ENCODE assay signal across 15 cellular contexts in genomic region chr2:38648107-38648761, GRCh38. TPM values are rescaled to one million over a fixed set of nuclear protein-coding genes. Genes with fewer than 3 reads are reported as not detected.
DNase-seq lines count a peak whose midpoint lies in the region; ATAC-seq and TF ChIP-seq lines count a peak whose summit lies in the region.
"Had no signal": no experiment of that assay in that cellular context is flagged by ENCODE, and none has a peak within 500 bp of the region (broad histone marks: within the 10 kb centered on the region; RNA-seq: fewer than 3 reads in every experiment).

No MANE protein-coding gene starts in this region.

- no peaks in the 10 kb centered on the region for H3K79me1 ChIP-seq in mesendoderm (ENCODE audit: low read length)

- DNase-seq in activated naive CD8-positive, alpha-beta T cell treated with anti-CD3 and anti-CD28 coated beads, Interleukin-2, amount 10 ng/mL, durations not matched to agents 7 days and 5 days = no peak
- DNase-seq in activated naive CD8-positive, alpha-beta T cell treated with anti-CD3 and anti-CD28 coated beads, Interleukin-2, amount 50 U/mL, for 24 hours = no peak
- peak; percentile 48 for DNase-seq in NOMO-1 treated with dmso at 0.1 percent for 144 hours (lab: John Stamatoyannopoulos, UW; ENCODE audit: unreplicated experiment)
- peak; percentile 90 for DNase-seq in amniotic epithelial cell (ENCODE audit: low read depth)
- no peak for DNase-seq in NCI-H748 treated with DMSO at 0.1 percent for 48 hours (lab: John Stamatoyannopoulos, UW)
- no peak for DNase-seq in mesendoderm
- DNase-seq in colonic mucosa = no peak
- DNase-seq: anterior cingulate cortex; dorsolateral prefrontal cortex; Kasumi-1; stimulated activated CD4-positive, alpha-beta T cell treated with anti-CD3 and anti-CD28 coated beads, Interleukin-4, amount 100 ng/mL, for 4 hours had no signal

- TF ChIP-seq CTCF in colonic mucosa (IDR thresholded peaks at IDR 0.05) = no peak

- ATAC-seq in activated naive CD8-positive, alpha-beta T cell treated with anti-CD3 and anti-CD28 coated beads, Interleukin-2, amount 10 ng/mL, durations not matched to agents 7 days and 5 days (ENCODE audit: low read depth) = no peak
- no peak for ATAC-seq in activated naive CD8-positive, alpha-beta T cell treated with anti-CD3 and anti-CD28 coated beads, Interleukin-2, amount 50 U/mL, for 24 hours
- no peak for ATAC-seq in HG03457 (IDR thresholded peaks at IDR 0.05; ENCODE audit: unreplicated experiment)

- H3K27ac Mint-ChIP-seq in activated naive CD8-positive, alpha-beta T cell treated with anti-CD3 and anti-CD28 coated beads, Interleukin-2, amount 10 ng/mL, durations not matched to agents 7 days and 5 days = peak overlapping the region; percentile 74
- H3K27ac Mint-ChIP-seq in activated naive CD8-positive, alpha-beta T cell treated with anti-CD3 and anti-CD28 coated beads, Interleukin-2, amount 50 U/mL, for 24 hours = no peak overlapping the region
- H3K27ac Mint-ChIP-seq: stimulated activated naive CD8-positive, alpha-beta T cell treated with anti-CD3 and anti-CD28 coated beads, Interleukin-15, Interleukin-2, amounts not matched to agents 100 ng/mL and 50 ng/mL, for 24 hours had no signal

- H3K27ac ChIP-seq in mesendoderm (ENCODE audit: low read depth, low read length) (no peak overlapping the region), colonic mucosa (no peak overlapping the region)
- H3K27ac ChIP-seq: dorsolateral prefrontal cortex, gastrocnemius medialis, RWPE1 had no signal

- no peaks in the 10 kb centered on the region for H3K4me1 ChIP-seq in mesendoderm (ENCODE audit: control insufficient read depth, low read depth, low read length)
- H3K4me1 ChIP-seq in colonic mucosa = no peaks in the 10 kb centered on the region

- peaks cover 20% of the 10 kb centered on the region for H3K36me3 Mint-ChIP-seq in activated naive CD8-positive, alpha-beta T cell treated with anti-CD3 and anti-CD28 coated beads, Interleukin-2, amount 10 ng/mL, durations not matched to agents 7 days and 5 days
- H3K36me3 Mint-ChIP-seq in activated naive CD8-positive, alpha-beta T cell treated with anti-CD3 and anti-CD28 coated beads, Interleukin-2, amount 50 U/mL, for 24 hours (ENCODE audit: low read depth) = no peaks in the 10 kb centered on the region

- H2BK120ac ChIP-seq in mesendoderm (ENCODE audit: low read depth, low read length) = no peak overlapping the region

- no peaks in the 10 kb centered on the region for H3K9me3 ChIP-seq in colonic mucosa
- H3K9me3 ChIP-seq: gastrocnemius medialis had no signal

- H3K23ac ChIP-seq in mesendoderm (ENCODE audit: low read length) = no peak overlapping the region

- no peaks in the 10 kb centered on the region for H3K27me3 Mint-ChIP-seq in activated naive CD8-positive, alpha-beta T cell treated with anti-CD3 and anti-CD28 coated beads, Interleukin-2, amount 10 ng/mL, durations not matched to agents 7 days and 5 days
- H3K27me3 Mint-ChIP-seq in activated naive CD8-positive, alpha-beta T cell treated with anti-CD3 and anti-CD28 coated beads, Interleukin-2, amount 50 U/mL, for 24 hours = no peaks in the 10 kb centered on the region
- H3K27me3 Mint-ChIP-seq: stimulated activated naive CD8-positive, alpha-beta T cell treated with anti-CD3 and anti-CD28 coated beads, Interleukin-15, Interleukin-2, amounts not matched to agents 100 ng/mL and 50 ng/mL, for 24 hours had no signal

- no peaks in the 10 kb centered on the region for H3K36me3 ChIP-seq in mesendoderm (ENCODE audit: control insufficient read depth, insufficient read depth, low read length)
- no peaks in the 10 kb centered on the region for H3K36me3 ChIP-seq in colonic mucosa
- H3K36me3 ChIP-seq: gastrocnemius medialis had no signal

- peaks cover 7% of the 10 kb centered on the region for H3K9me3 Mint-ChIP-seq in activated naive CD8-positive, alpha-beta T cell treated with anti-CD3 and anti-CD28 coated beads, Interleukin-2, amount 10 ng/mL, durations not matched to agents 7 days and 5 days
- peaks cover 6% of the 10 kb centered on the region for H3K9me3 Mint-ChIP-seq in activated naive CD8-positive, alpha-beta T cell treated with anti-CD3 and anti-CD28 coated beads, Interleukin-2, amount 50 U/mL, for 24 hours

- no peak overlapping the region for H3K56ac ChIP-seq in mesendoderm (ENCODE audit: low read length)

- no peak overlapping the region for H3K4me3 ChIP-seq in mesendoderm (ENCODE audit: low read length)
- H3K4me3 ChIP-seq in colonic mucosa = no peak overlapping the region
- H3K4me3 ChIP-seq: dorsolateral prefrontal cortex, gastrocnemius medialis had no signal

- POLR2A ChIA-PET in activated naive CD8-positive, alpha-beta T cell treated with anti-CD3 and anti-CD28 coated beads, Interleukin-2, amount 10 ng/mL, durations not matched to agents 7 days and 5 days (lab: Charles Lee) = interaction anchor here (1.0 kb wide), 1 partner anchor 18 kb away, joined by 3 read pairs; the partner anchor contains the start of gene GALM

- H3K9ac ChIP-seq in mesendoderm (ENCODE audit: low read length) (no peak overlapping the region), colonic mucosa (ENCODE audit: low read depth in 2 of 2, low read length in 2 of 2) (no peak overlapping the region)

- H2AK5ac ChIP-seq in mesendoderm (ENCODE audit: low read length) = no peak overlapping the region

- H4K8ac ChIP-seq in mesendoderm (ENCODE audit: low read depth, low read length) = no peak overlapping the region

- no peak overlapping the region for H2BK15ac ChIP-seq in mesendoderm (replicated peaks; ENCODE audit: low read depth)

- no peak overlapping the region for H4K5ac ChIP-seq in mesendoderm (ENCODE audit: low read length)

- peaks cover 35% of the 10 kb centered on the region for H3K4me1 Mint-ChIP-seq in activated naive CD8-positive, alpha-beta T cell treated with anti-CD3 and anti-CD28 coated beads, Interleukin-2, amount 10 ng/mL, durations not matched to agents 7 days and 5 days
- peaks cover 47% of the 10 kb centered on the region for H3K4me1 Mint-ChIP-seq in activated naive CD8-positive, alpha-beta T cell treated with anti-CD3 and anti-CD28 coated beads, Interleukin-2, amount 50 U/mL, for 24 hours

- peak overlapping the region; percentile 29 for H3K4me3 Mint-ChIP-seq in activated naive CD8-positive, alpha-beta T cell treated with anti-CD3 and anti-CD28 coated beads, Interleukin-2, amount 10 ng/mL, durations not matched to agents 7 days and 5 days
- no peak overlapping the region for H3K4me3 Mint-ChIP-seq in activated naive CD8-positive, alpha-beta T cell treated with anti-CD3 and anti-CD28 coated beads, Interleukin-2, amount 50 U/mL, for 24 hours
- H3K4me3 Mint-ChIP-seq: stimulated activated naive CD8-positive, alpha-beta T cell treated with anti-CD3 and anti-CD28 coated beads, Interleukin-15, Interleukin-2, amounts not matched to agents 100 ng/mL and 50 ng/mL, for 24 hours had no signal

- WGBS in mesendoderm (ENCODE audit: extremely low coverage, insufficient coverage, low lambda C conversion rate) = no CpG with 5 or more reads among the region's 7 CpGs

- H3K4ac ChIP-seq in mesendoderm (ENCODE audit: low read depth, low read length) = no peak overlapping the region

- no peak overlapping the region for H3K18ac ChIP-seq in mesendoderm (ENCODE audit: low read length)

- no peaks in the 10 kb centered on the region for H3K79me2 ChIP-seq in mesendoderm (ENCODE audit: control insufficient read depth, insufficient read depth, low read length)

- no peak overlapping the region for H3K4me2 ChIP-seq in mesendoderm (ENCODE audit: low read length)

- intact Hi-C loops in colonic mucosa (cut with DNase I) = no loop called here

- H3K27me3 ChIP-seq in mesendoderm (ENCODE audit: insufficient read depth, low read length, poor library complexity) (no peaks in the 10 kb centered on the region), colonic mucosa (no peaks in the 10 kb centered on the region)
- H3K27me3 ChIP-seq: dorsolateral prefrontal cortex, gastrocnemius medialis had no signal

- no peak overlapping the region for H2BK5ac ChIP-seq in mesendoderm (ENCODE audit: low read length)

RNA-seq across cellular contexts. Expression of gene GALM, which starts 17.7 kb away (rescaled TPM):
- 10 to 100 TPM; 28.3 to 30.2 TPM for total RNA-seq in activated naive CD8-positive, alpha-beta T cell treated with anti-CD3 and anti-CD28 coated beads, Interleukin-2, amount 10 ng/mL, durations not matched to agents 7 days and 5 days
- polyA plus RNA-seq in mesendoderm (2013, experiment 1 of 2) = 13.4 TPM
- polyA plus RNA-seq in mesendoderm (2013, experiment 2 of 2) = 12.9 TPM
- total RNA-seq in colonic mucosa = 10 to 100 TPM; 47.9 to 68.8 TPM

RNA-seq across cellular contexts. Expression of gene HNRNPLL, which starts 45.5 kb away (rescaled TPM):
- total RNA-seq in activated naive CD8-positive, alpha-beta T cell treated with anti-CD3 and anti-CD28 coated beads, Interleukin-2, amount 10 ng/mL, durations not matched to agents 7 days and 5 days = 10 to 100 TPM; 50.5 to 63.0 TPM
- 33.4 TPM for polyA plus RNA-seq in mesendoderm (2013, experiment 1 of 2)
- polyA plus RNA-seq in mesendoderm (2013, experiment 2 of 2) = 33.4 TPM
- 10 to 100 TPM; 41.6 to 58.7 TPM for total RNA-seq in colonic mucosa

Comparison
In these comparisons a context has a peak if more than half of its experiments do, and no peak if none do; other contexts are left out.
1. DNase-seq: peak in NOMO-1 treated with dmso at 0.1 percent for 144 hours (single experiment) and amniotic epithelial cell (single experiment); none in activated naive CD8-positive, alpha-beta T cell treated with anti-CD3 and anti-CD28 coated beads, Interleukin-2, amount 10 ng/mL, durations not matched to agents 7 days and 5 days (single experiment), activated naive CD8-positive, alpha-beta T cell treated with anti-CD3 and anti-CD28 coated beads, Interleukin-2, amount 50 U/mL, for 24 hours (single experiment), NCI-H748 treated with DMSO at 0.1 percent for 48 hours (single experiment), mesendoderm (single experiment) and colonic mucosa (single experiment).